ENCODE assay signal across 27 cellular contexts in the genomic region with DNA sequence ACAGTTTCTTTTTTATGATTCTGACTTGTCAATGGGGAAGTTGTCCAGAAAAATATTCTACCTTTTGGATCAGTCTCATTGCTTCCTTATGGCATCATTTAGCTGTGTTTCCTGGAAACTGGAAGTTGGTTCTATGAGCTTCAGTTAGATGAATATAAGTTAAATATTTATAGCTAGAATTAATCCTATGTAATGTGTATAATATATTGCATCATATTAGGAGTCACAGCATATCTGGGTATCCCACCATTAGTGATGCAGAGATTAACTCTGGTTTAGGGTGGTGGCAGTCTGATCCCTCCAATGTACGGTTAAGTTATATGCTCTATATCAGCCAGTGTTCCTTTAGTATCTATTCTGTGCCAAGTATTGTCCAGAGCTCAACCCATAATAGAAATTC.
"Had no signal": no experiment of that assay in that cellular context is flagged by ENCODE, and none has a peak within 500 bp of the region (broad histone marks: within the 10 kb centered on the region; RNA-seq: fewer than 3 reads in every experiment).

No MANE protein-coding gene starts in this region.

- H3K27ac ChIP-seq: lower lobe of right lung, neural progenitor cell, ovary, sigmoid colon, spleen, tibial nerve, uterus had no signal

- H3K27me3 Mint-ChIP-seq: naive B cell; progenitor cell of endocrine pancreas; stimulated activated memory B cell treated with anti-CD40 and anti-IgM and Interleukin-4, amounts not matched to agents 10 μg/mL and 1 μg/mL and 100 μg/mL, for 72 hours; stimulated activated naive CD8-positive, alpha-beta T cell treated with anti-CD3 and anti-CD28 coated beads, Interleukin-15, amount 100 ng/mL, for 72 hours; type B pancreatic cell had no signal

- H3K4me1 Mint-ChIP-seq: nephron progenitor cell, neural progenitor cell had no signal

- H3K4me3 Mint-ChIP-seq: natural killer cell; nephron progenitor cell; neural progenitor cell; stimulated activated memory B cell treated with anti-CD40 and anti-IgM and Interleukin-4, amounts not matched to agents 10 μg/mL and 1 μg/mL and 100 μg/mL, for 72 hours; stimulated activated naive CD8-positive, alpha-beta T cell treated with anti-CD3 and anti-CD28 coated beads, Interleukin-15, amount 100 ng/mL, for 72 hours; type B pancreatic cell had no signal

- ATAC-seq: left cardiac atrium; left lobe of liver; lower lobe of right lung; natural killer cell; right cardiac atrium; stimulated activated memory B cell treated with anti-CD40 and anti-IgM and Interleukin-4, amounts not matched to agents 10 μg/mL and 1 μg/mL and 100 μg/mL, for 72 hours; stimulated activated naive CD8-positive, alpha-beta T cell treated with anti-CD3 and anti-CD28 coated beads, Interleukin-15, amount 100 ng/mL, for 72 hours had no signal

- DNase-seq: hippocampal formation; kidney glomerular epithelial cell; left cardiac atrium; lower lobe of right lung; mammary epithelial cell; mesenchymal stem cell; naive B cell; natural killer cell; nephron progenitor cell; ovary; right cardiac atrium; sigmoid colon; small intestine; spleen; stimulated activated CD4-positive, alpha-beta T cell treated with anti-CD3 and anti-CD28 coated beads, Interleukin-2, amount 100 ng/mL, for 48 hours; stimulated activated CD4-positive, alpha-beta T cell treated with anti-CD3 and anti-CD28 coated beads, Interleukin-4, amount 100 ng/mL, for 4 hours; stimulated activated CD8-positive, alpha-beta memory T cell treated with anti-CD3 and anti-CD28 coated beads, Interleukin-4, amount 100 ng/mL, for 48 hours; stimulated activated naive CD4-positive, alpha-beta T cell treated with Interleukin-2 at 50 U/mL for 16 hours; stimulated activated naive CD8-positive, alpha-beta T cell treated with anti-CD3 and anti-CD28 coated beads, Interleukin-15, amount 100 ng/mL, for 72 hours; substantia nigra; uterus had no signal

- H3K27ac Mint-ChIP-seq: nephron progenitor cell; neural progenitor cell; progenitor cell of endocrine pancreas; stimulated activated memory B cell treated with anti-CD40 and anti-IgM and Interleukin-4, amounts not matched to agents 10 μg/mL and 1 μg/mL and 100 μg/mL, for 72 hours; type B pancreatic cell had no signal

- H3K27me3 ChIP-seq: neural progenitor cell, ovary, sigmoid colon, spleen, tibial nerve, uterus had no signal
